Comparison of ENCODE assay signal across 1 cellular context in the genomic region with DNA sequence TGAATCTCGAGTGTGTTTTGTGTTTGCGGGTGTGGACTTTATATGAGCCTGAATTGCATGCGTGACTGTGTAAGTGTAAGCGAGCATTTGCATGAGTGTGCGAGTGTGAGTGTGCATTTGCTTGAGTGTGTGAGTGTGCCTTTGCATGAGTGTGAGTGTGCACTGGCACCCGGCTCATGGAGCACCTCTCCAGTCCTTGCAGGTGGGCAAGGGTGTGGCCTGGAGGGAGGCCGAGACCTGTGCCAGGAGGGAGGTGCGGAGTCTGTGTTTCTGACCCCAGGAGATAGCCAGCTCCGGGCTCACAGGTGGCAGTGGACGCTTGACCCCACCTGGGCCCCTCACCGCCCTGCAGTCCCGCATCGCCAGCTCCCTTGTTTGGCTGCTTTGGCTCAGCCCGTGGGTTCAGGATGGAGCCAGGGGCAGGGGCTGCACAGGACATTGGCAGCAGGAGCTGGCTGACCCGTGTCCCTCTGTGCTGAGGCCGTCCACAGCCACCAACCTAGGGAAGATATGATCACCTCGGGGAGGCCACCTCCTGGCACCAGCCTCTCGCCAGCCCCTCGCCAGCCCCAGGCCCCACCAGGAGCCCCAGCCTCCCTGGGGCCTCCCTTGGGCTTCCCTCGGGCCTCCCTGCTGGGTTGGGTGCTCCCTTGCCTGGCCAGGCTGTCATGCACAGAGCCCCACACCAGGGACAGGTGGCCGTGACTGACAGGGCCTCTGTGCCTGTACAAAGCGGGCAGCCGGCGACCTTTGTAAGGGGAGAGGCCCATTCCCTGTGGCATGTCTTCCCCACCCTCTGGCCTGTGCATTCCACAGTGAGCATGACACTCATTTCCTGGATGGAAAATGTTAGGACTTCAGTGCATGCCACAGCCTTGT.
TF ChIP-seq lines count a peak whose summit lies in the region.

No MANE protein-coding gene starts in this region.

TF ChIP-seq in GM23338, 12 proteins besides CTCF, POLR2A, EP300 and RAD21 (continued from another document):
- TF ChIP-seq, protein P1, sequence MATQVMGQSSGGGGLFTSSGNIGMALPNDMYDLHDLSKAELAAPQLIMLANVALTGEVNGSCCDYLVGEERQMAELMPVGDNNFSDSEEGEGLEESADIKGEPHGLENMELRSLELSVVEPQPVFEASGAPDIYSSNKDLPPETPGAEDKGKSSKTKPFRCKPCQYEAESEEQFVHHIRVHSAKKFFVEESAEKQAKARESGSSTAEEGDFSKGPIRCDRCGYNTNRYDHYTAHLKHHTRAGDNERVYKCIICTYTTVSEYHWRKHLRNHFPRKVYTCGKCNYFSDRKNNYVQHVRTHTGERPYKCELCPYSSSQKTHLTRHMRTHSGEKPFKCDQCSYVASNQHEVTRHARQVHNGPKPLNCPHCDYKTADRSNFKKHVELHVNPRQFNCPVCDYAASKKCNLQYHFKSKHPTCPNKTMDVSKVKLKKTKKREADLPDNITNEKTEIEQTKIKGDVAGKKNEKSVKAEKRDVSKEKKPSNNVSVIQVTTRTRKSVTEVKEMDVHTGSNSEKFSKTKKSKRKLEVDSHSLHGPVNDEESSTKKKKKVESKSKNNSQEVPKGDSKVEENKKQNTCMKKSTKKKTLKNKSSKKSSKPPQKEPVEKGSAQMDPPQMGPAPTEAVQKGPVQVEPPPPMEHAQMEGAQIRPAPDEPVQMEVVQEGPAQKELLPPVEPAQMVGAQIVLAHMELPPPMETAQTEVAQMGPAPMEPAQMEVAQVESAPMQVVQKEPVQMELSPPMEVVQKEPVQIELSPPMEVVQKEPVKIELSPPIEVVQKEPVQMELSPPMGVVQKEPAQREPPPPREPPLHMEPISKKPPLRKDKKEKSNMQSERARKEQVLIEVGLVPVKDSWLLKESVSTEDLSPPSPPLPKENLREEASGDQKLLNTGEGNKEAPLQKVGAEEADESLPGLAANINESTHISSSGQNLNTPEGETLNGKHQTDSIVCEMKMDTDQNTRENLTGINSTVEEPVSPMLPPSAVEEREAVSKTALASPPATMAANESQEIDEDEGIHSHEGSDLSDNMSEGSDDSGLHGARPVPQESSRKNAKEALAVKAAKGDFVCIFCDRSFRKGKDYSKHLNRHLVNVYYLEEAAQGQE (IDR thresholded peaks at IDR 0.05; ENCODE audit: unreplicated experiment) = no peak
- TF ChIP-seq EZH2 (IDR thresholded peaks at IDR 0.05; ENCODE audit: low read depth, unreplicated experiment) (no peak), CREB1 (CRISPR knock-in tag; IDR thresholded peaks at IDR 0.05; ENCODE audit: low read depth) (no peak), POLR2AphosphoS5 (IDR thresholded peaks at IDR 0.05; ENCODE audit: low read depth) (no peak), NANOG (IDR thresholded peaks at IDR 0.05; ENCODE audit: borderline replicate concordance) (no peak), STAT1 (IDR thresholded peaks at IDR 0.05; ENCODE audit: unreplicated experiment) (no peak), ZNF331 (CRISPR knock-in tag; IDR thresholded peaks at IDR 0.05; ENCODE audit: low read depth) (no peak)
- TF ChIP-seq, protein P2, sequence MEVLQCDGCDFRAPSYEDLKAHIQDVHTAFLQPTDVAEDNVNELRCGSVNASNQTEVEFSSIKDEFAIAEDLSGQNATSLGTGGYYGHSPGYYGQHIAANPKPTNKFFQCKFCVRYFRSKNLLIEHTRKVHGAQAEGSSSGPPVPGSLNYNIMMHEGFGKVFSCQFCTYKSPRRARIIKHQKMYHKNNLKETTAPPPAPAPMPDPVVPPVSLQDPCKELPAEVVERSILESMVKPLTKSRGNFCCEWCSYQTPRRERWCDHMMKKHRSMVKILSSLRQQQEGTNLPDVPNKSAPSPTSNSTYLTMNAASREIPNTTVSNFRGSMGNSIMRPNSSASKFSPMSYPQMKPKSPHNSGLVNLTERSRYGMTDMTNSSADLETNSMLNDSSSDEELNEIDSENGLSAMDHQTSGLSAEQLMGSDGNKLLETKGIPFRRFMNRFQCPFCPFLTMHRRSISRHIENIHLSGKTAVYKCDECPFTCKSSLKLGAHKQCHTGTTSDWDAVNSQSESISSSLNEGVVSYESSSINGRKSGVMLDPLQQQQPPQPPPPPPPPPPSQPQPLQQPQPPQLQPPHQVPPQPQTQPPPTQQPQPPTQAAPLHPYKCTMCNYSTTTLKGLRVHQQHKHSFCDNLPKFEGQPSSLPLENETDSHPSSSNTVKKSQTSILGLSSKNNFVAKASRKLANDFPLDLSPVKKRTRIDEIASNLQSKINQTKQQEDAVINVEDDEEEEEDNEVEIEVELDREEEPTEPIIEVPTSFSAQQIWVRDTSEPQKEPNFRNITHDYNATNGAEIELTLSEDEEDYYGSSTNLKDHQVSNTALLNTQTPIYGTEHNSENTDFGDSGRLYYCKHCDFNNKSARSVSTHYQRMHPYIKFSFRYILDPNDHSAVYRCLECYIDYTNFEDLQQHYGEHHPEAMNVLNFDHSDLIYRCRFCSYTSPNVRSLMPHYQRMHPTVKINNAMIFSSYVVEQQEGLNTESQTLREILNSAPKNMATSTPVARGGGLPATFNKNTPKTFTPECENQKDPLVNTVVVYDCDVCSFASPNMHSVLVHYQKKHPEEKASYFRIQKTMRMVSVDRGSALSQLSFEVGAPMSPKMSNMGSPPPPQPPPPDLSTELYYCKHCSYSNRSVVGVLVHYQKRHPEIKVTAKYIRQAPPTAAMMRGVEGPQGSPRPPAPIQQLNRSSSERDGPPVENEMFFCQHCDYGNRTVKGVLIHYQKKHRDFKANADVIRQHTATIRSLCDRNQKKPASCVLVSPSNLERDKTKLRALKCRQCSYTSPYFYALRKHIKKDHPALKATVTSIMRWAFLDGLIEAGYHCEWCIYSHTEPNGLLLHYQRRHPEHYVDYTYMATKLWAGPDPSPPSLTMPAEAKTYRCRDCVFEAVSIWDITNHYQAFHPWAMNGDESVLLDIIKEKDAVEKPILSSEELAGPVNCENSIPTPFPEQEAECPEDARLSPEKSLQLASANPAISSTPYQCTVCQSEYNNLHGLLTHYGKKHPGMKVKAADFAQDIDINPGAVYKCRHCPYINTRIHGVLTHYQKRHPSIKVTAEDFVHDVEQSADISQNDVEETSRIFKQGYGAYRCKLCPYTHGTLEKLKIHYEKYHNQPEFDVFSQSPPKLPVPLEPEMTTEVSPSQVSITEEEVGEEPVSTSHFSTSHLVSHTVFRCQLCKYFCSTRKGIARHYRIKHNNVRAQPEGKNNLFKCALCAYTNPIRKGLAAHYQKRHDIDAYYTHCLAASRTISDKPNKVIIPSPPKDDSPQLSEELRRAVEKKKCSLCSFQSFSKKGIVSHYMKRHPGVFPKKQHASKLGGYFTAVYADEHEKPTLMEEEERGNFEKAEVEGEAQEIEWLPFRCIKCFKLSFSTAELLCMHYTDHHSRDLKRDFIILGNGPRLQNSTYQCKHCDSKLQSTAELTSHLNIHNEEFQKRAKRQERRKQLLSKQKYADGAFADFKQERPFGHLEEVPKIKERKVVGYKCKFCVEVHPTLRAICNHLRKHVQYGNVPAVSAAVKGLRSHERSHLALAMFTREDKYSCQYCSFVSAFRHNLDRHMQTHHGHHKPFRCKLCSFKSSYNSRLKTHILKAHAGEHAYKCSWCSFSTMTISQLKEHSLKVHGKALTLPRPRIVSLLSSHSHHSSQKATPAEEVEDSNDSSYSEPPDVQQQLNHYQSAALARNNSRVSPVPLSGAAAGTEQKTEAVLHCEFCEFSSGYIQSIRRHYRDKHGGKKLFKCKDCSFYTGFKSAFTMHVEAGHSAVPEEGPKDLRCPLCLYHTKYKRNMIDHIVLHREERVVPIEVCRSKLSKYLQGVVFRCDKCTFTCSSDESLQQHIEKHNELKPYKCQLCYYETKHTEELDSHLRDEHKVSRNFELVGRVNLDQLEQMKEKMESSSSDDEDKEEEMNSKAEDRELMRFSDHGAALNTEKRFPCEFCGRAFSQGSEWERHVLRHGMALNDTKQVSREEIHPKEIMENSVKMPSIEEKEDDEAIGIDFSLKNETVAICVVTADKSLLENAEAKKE (CRISPR knock-in tag; IDR thresholded peaks at IDR 0.05) = no peak
TF ChIP-seq in GM23338: peak in this region for 0.
